8 cellular contexts compared by ENCODE assay signal in genomic region chr14:95098984-95099599, GRCh38. TPM values are rescaled to one million over a fixed set of nuclear protein-coding genes. Genes with fewer than 3 reads are reported as not detected.
DNase-seq lines count a peak whose midpoint lies in the region; ATAC-seq, FAIRE-seq and TF ChIP-seq lines count a peak whose summit lies in the region.

No MANE protein-coding gene starts in this region.

- H3K9ac ChIP-seq in H1 (replicated peaks in 1 of 4; ENCODE audit: extremely low read depth in 1 of 4, low read depth in 3 of 4, low read length in 3 of 4) = no peak overlapping the region

- no peaks in the 10 kb centered on the region for H3K27me3 ChIP-seq in H1 (replicated peaks in 1 of 4; ENCODE audit: control insufficient read depth in 3 of 4, extremely low read depth in 1 of 4, insufficient read depth in 3 of 4, low read length in 3 of 4)

- TF ChIP-seq RAD21 in H1 (IDR thresholded peaks at IDR 0.05 in 1 of 2, conservative IDR thresholded peaks at IDR 0.05 in 1 of 2; ENCODE audit: low read depth in 2 of 2, low read length in 2 of 2) = peak; percentile 81 to 87

- H2AK5ac ChIP-seq in H1 (ENCODE audit: low read depth, low read length) = no peak overlapping the region

- H3K9me3 ChIP-seq in T-helper 17 cell (ENCODE audit: control insufficient read depth, low read length, poor library complexity, severe bottlenecking) (no peaks in the 10 kb centered on the region), H1 (ENCODE audit: insufficient read depth in 2 of 2, low read depth in 1 of 2, low read length in 1 of 2) (no peaks in the 10 kb centered on the region)

- no peak overlapping the region for H3K27ac ChIP-seq in H1 (ENCODE audit: low read depth, low read length)

- no peaks in the 10 kb centered on the region for H3K9me3 Mint-ChIP-seq in type B pancreatic cell

- H2BK15ac ChIP-seq in H1 (ENCODE audit: low read length) = no peak overlapping the region

- no peak overlapping the region for H3K14ac ChIP-seq in H1 (ENCODE audit: insufficient read length)

- peak; percentile 74 for FAIRE-seq in H1 (lab: Jason Lieb, UNC)

- POLR2A ChIA-PET in H1 (lab: Charles Lee; ENCODE audit: partially characterized antibody) = no interaction called here

- peaks cover 0 to 5% (median 2%) of the 10 kb centered on the region in 4 experiments; a peak in 5 of 7 replicates for H3K4me1 ChIP-seq in H1 (replicated peaks in 1 of 4; ENCODE audit: control insufficient read depth in 3 of 4, insufficient read depth in 4 of 4, low read length in 3 of 4)

- H3K56ac ChIP-seq in H1 (replicated peaks; ENCODE audit: insufficient read length, low read depth, low read length) = no peak overlapping the region

- H3K23ac ChIP-seq in H1 (ENCODE audit: insufficient read length) = no peak overlapping the region

- H3K27me3 Mint-ChIP-seq in T-helper 17 cell = no peaks in the 10 kb centered on the region
- H3K27me3 Mint-ChIP-seq in type B pancreatic cell = no peaks in the 10 kb centered on the region

- H3K36me3 ChIP-seq in H1 (ENCODE audit: control insufficient read depth in 2 of 4, insufficient read depth in 4 of 4, low read length in 3 of 4) = peaks cover 10 to 33% (median 17%) of the 10 kb centered on the region in 4 experiments

- no peak overlapping the region for H4K8ac ChIP-seq in H1 (ENCODE audit: extremely low read depth, insufficient read depth, low read length)

- H3K79me2 ChIP-seq in H1 (ENCODE audit: control insufficient read depth in 1 of 2, insufficient read depth in 2 of 2, low read length in 2 of 2) = no peaks in the 10 kb centered on the region

- no peak overlapping the region for H3K4me2 ChIP-seq in H1 (ENCODE audit: insufficient read depth in 1 of 2, low read depth in 2 of 2, low read length in 2 of 2)

- TF ChIP-seq EP300 in H1 (IDR thresholded peaks at IDR 0.05; ENCODE audit: borderline replicate concordance in 1 of 2, low read depth in 2 of 2, low read length in 2 of 2) = no peak

- no peak overlapping the region for H3K4me3 Mint-ChIP-seq in T-helper 17 cell
- peak overlapping the region; percentile 16 for H3K4me3 Mint-ChIP-seq in type B pancreatic cell

- H3K23me2 ChIP-seq in H1 (ENCODE audit: low read depth, low read length) = no peaks in the 10 kb centered on the region

- no peak overlapping the region for H4K5ac ChIP-seq in H1 (ENCODE audit: insufficient read length, low read depth, low read length)

- no peak overlapping the region for H2BK120ac ChIP-seq in H1 (replicated peaks; ENCODE audit: low read depth, low read length)

- H2BK20ac ChIP-seq in H1 (ENCODE audit: low read length) = no peak overlapping the region

- no peak overlapping the region for H4K91ac ChIP-seq in H1 (replicated peaks; ENCODE audit: insufficient read length, low read length)

- H2BK12ac ChIP-seq in H1 (ENCODE audit: low read depth, low read length) = no peak overlapping the region

- H2BK5ac ChIP-seq in H1 (ENCODE audit: low read depth, low read length) = no peak overlapping the region

- CTCF ChIA-PET in H1 (lab: Charles Lee; ENCODE audit: partially characterized antibody) = interaction anchor here (0.6 to 1.1 kb wide), 14 partner anchors 9 to 1681 kb away, joined by 3 to 5 read pairs (median 3); no protein-coding TSS in a partner anchor

- no peak overlapping the region for H3K4me3 ChIP-seq in H1 (ENCODE audit: extremely low read depth in 1 of 4, insufficient read depth in 2 of 4, low read depth in 3 of 4, low read length in 4 of 4)

- no peak overlapping the region for H3K18ac ChIP-seq in H1 (ENCODE audit: extremely low read depth, low read length)

- H3K79me1 ChIP-seq in H1 (ENCODE audit: low read depth, low read length) = no peaks in the 10 kb centered on the region

- H4K20me1 ChIP-seq in H1 (replicated peaks in 1 of 2; ENCODE audit: control insufficient read depth in 1 of 2, insufficient read depth in 2 of 2, low read length in 2 of 2) = no peaks in the 10 kb centered on the region

- H3K4me1 Mint-ChIP-seq in T-helper 17 cell (peaks cover 23% of the 10 kb centered on the region), type B pancreatic cell (ENCODE audit: unreplicated experiment) (peaks cover 22% of the 10 kb centered on the region)

- DNase-seq in NCI-H2081 (lab: John Stamatoyannopoulos, UW) (peak; percentile 15 to 30), NCI-H2081 treated with DMSO at 0.1 percent for 48 hours (lab: John Stamatoyannopoulos, UW) (no peak), NAMALWA (ENCODE audit: low spot score) (peak; percentile 74), T-helper 17 cell (peak in 1 of 3 donors; percentile 16), H1 (ENCODE audit: low read depth in 1 of 2, low spot score in 2 of 2) (peak in 1 of 2 experiments; percentile 31), lung microvascular endothelial cell (ENCODE audit: low read depth in 2 of 2) (peak; percentile 18 to 71), type B pancreatic cell (ENCODE audit: extremely low spot score, unreplicated experiment) (no peak)
- no peak for DNase-seq in activated effector memory CD4-positive, alpha-beta T cell treated with Interleukin-2 at 50 U/mL for 16 hours

- TF ChIP-seq CTCF in H1 (IDR thresholded peaks at IDR 0.05; ENCODE audit: control extremely low read depth in 1 of 3, insufficient read depth in 1 of 3, low read depth in 1 of 3, low read length in 3 of 3) (peak; percentile 58 to 87 (median 72)), type B pancreatic cell (conservative IDR thresholded peaks at IDR 0.05) (peak; percentile 87)

- H3K36me3 Mint-ChIP-seq in T-helper 17 cell (ENCODE audit: low read depth) (peaks cover 15% of the 10 kb centered on the region), type B pancreatic cell (peaks cover 37% of the 10 kb centered on the region)

- H2AFZ ChIP-seq in H1 (ENCODE audit: low read length) = no peak overlapping the region

- peak; percentile 66 for ATAC-seq in T-helper 17 cell

- TF ChIP-seq POLR2A in H1 (IDR thresholded peaks at IDR 0.05; ENCODE audit: control extremely low read depth in 1 of 2, low read depth in 2 of 2, low read length in 2 of 2) = no peak

- H3K27ac Mint-ChIP-seq in T-helper 17 cell (peak overlapping the region; percentile 39), type B pancreatic cell (peak overlapping the region; percentile 18)

- WGBS in H1 (ENCODE audit: extremely low coverage in 1 of 2, insufficient coverage in 1 of 2, insufficient read length in 1 of 2, insufficient replicate concordance in 2 of 2, low coverage in 1 of 2, low lambda C conversion rate in 2 of 2, missing lambda C conversion rate in 1 of 2), 2 experiments = 46% methylated on average over 3 of the region's 3 CpGs; no CpG with 5 or more reads in 1 of the 2 experiments

- no peak overlapping the region for H3K4ac ChIP-seq in H1 (replicated peaks; ENCODE audit: insufficient read length, low read depth, low read length)

TF ChIP-seq in H1, 55 proteins besides CTCF, POLR2A, EP300 and RAD21:
- TF ChIP-seq RFX5 (IDR thresholded peaks at IDR 0.05; ENCODE audit: borderline replicate concordance, low read depth, low read length) = no peak
- no peak for TF ChIP-seq ZNF274 (IDR thresholded peaks at IDR 0.05; ENCODE audit: borderline replicate concordance, extremely low read depth, low read length)
- 0 out of 2 replicates have a peak, but pooled peaks have one; percentile 21 for TF ChIP-seq YY1 (IDR thresholded peaks at IDR 0.05; ENCODE audit: low read depth, low read length)
- no peak for TF ChIP-seq CBX5 (IDR thresholded peaks at IDR 0.05; ENCODE audit: low read depth, low read length)
- TF ChIP-seq CTBP2 (IDR thresholded peaks at IDR 0.05; ENCODE audit: borderline replicate concordance, insufficient read depth, insufficient read length, low read length) = no peak
- TF ChIP-seq RXRA (IDR thresholded peaks at IDR 0.05; ENCODE audit: insufficient read depth, low read depth, low read length) = no peak
- no peak for TF ChIP-seq TCF12 (IDR thresholded peaks at IDR 0.05; ENCODE audit: low read depth, low read length)

RNA-seq across cellular contexts. Expression of gene DICER1, which starts 58.2 kb away (rescaled TPM):
- total RNA-seq in T-helper 17 cell (10 to 100 TPM; 44.0 to 54.9 TPM), lung microvascular endothelial cell (24.6 and 27.6 TPM in 2 replicates), type B pancreatic cell (ENCODE audit: low replicate concordance) (100 and 107 TPM in 2 replicates)
- total RNA-seq in H1 (2021; fragmentation: NEBNext Ultra II Directional; extraction: Animal tissue kit (Norgen Biotek cat#: 25700)) = 60.2 and 61.8 TPM in 2 replicates
- polyA plus RNA-seq in H1 (2011; rRNA removed) = 8.1 and 11.9 TPM in 2 replicates
- polyA plus RNA-seq in H1 (2011; cell fraction: cytosol; rRNA removed) = 15.2 TPM
- 33.2 TPM for polyA plus RNA-seq in H1 (2011; cell fraction: nucleus; rRNA removed)
- polyA plus RNA-seq in H1 (2012, experiment 1 of 2) = 18.4 to 26.5 TPM (median 24.5 TPM) in 4 replicates
- polyA plus RNA-seq in H1 (2012, experiment 2 of 2) = 1.2 TPM
- 64.6 TPM for polyA plus RNA-seq in H1 (2013, experiment 1 of 2)
- polyA plus RNA-seq in H1 (2013, experiment 2 of 2) = 66.0 TPM
- 93.2 and 119 TPM in 2 replicates for polyA minus RNA-seq in H1 (2011; rRNA and poly(A)+ RNA removed)
- polyA minus RNA-seq in H1 (2011; cell fraction: cytosol; rRNA and poly(A)+ RNA removed) = 46.0 TPM
- 149 TPM for polyA minus RNA-seq in H1 (2011; cell fraction: nucleus; rRNA and poly(A)+ RNA removed)

Comparison
In these comparisons a context has a peak if more than half of its experiments do, and no peak if none do; other contexts are left out.
1. DNase-seq: peak in NCI-H2081 (2 of 2), NAMALWA (single experiment) and lung microvascular endothelial cell (2 of 2); none in NCI-H2081 treated with DMSO at 0.1 percent for 48 hours (single experiment), type B pancreatic cell (single experiment) and activated effector memory CD4-positive, alpha-beta T cell treated with Interleukin-2 at 50 U/mL for 16 hours (single experiment).